Comparison of ENCODE assay signal across 8 cellular contexts in the genomic region with DNA sequence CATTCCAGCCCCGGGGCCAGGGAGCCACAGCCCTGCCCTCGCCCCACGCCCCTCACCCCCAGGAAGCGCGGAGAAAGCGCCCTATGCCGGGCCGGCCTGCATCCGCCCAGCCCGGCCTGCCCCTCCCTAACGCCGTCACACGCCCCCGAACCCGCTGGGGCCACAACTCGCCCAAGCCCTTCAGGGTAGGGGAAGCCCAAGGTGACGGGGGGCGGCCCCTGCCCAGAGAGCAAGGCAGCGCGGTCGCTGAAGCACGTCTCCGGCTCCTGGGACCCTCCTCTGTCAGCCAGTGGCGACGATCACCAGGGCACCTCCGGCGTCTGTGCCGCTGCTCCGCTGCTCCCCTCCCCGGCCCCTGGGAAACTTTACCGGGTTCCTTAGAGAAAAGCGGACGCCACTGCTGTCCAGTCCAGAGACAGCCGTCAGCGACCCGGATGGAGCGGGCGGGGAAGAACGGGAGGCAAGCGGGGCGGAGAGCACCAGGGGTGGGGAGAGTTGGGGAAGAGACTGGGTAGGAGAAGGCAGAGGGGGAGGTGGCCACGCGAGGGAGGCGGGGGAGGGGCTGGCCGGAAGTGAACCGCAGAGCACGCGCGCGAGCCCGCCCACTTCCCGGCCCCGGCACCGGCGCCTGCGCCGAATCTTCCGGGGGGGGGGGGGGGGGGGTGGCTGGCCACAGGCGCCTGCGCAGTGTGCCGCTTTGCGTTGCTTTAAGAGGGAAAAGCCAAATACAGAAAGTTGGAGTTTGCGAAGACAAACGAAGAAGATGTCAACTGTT. TPM values are rescaled to one million over a fixed set of nuclear protein-coding genes. Genes with fewer than 3 reads are reported as not detected.
DNase-seq lines count a peak whose midpoint lies in the region; ATAC-seq and TF ChIP-seq lines count a peak whose summit lies in the region.

A gene with protein sequence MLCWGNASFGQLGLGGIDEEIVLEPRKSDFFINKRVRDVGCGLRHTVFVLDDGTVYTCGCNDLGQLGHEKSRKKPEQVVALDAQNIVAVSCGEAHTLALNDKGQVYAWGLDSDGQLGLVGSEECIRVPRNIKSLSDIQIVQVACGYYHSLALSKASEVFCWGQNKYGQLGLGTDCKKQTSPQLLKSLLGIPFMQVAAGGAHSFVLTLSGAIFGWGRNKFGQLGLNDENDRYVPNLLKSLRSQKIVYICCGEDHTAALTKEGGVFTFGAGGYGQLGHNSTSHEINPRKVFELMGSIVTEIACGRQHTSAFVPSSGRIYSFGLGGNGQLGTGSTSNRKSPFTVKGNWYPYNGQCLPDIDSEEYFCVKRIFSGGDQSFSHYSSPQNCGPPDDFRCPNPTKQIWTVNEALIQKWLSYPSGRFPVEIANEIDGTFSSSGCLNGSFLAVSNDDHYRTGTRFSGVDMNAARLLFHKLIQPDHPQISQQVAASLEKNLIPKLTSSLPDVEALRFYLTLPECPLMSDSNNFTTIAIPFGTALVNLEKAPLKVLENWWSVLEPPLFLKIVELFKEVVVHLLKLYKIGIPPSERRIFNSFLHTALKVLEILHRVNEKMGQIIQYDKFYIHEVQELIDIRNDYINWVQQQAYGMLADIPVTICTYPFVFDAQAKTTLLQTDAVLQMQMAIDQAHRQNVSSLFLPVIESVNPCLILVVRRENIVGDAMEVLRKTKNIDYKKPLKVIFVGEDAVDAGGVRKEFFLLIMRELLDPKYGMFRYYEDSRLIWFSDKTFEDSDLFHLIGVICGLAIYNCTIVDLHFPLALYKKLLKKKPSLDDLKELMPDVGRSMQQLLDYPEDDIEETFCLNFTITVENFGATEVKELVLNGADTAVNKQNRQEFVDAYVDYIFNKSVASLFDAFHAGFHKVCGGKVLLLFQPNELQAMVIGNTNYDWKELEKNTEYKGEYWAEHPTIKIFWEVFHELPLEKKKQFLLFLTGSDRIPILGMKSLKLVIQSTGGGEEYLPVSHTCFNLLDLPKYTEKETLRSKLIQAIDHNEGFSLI (minus strand): TSS at position 509 of the 775 bp plus-strand sequence. CDS start 2,175 bp downstream, outside the sequence.

- H3K36me3 Mint-ChIP-seq in activated CD4-positive, alpha-beta T cell treated with anti-CD3 and anti-CD28 coated beads, Interleukin-2, amount 10 ng/mL, durations not matched to agents 7 days and 5 days (ENCODE audit: low read depth): peaks cover 17% of the 10 kb centered on the region

- ATAC-seq in GM19025 (IDR thresholded peaks at IDR 0.05; ENCODE audit: low read depth, unreplicated experiment) (peak; percentile 93), HG03280 (IDR thresholded peaks at IDR 0.05; ENCODE audit: unreplicated experiment) (peak; percentile 87), left colon (peak; percentile 94)

- POLR2A ChIA-PET in activated CD4-positive, alpha-beta T cell treated with anti-CD3 and anti-CD28 coated beads, Interleukin-2, amount 10 ng/mL, durations not matched to agents 7 days and 5 days (lab: Charles Lee): interaction anchor here (0.7 kb wide), 1 partner anchor 21 kb away, joined by 3 read pairs; no protein-coding TSS in a partner anchor

- H3K4me3 ChIP-seq in coronary artery: peak within 1 kb of the TSS; percentile 97

- DNase-seq in Ammon's horn (ENCODE audit: low spot score) (peak; percentile 96), NCI-H510A (lab: John Stamatoyannopoulos, UW) (peak; percentile 86), coronary artery (ENCODE audit: low spot score) (peak; percentile 96), left colon (peak; percentile 95 to 96)
- peak; percentile 89 for DNase-seq in activated CD4-positive, alpha-beta T cell treated with anti-CD3 and anti-CD28 coated beads, Interleukin-2, amount 10 ng/mL, durations not matched to agents 7 days and 5 days
- DNase-seq in stimulated activated CD4-positive, alpha-beta T cell treated with anti-CD3 and anti-CD28 coated beads, Interleukin-1b, Interleukin-23, amount 100 ng/mL, for 4 hours (ENCODE audit: low read depth in 2 of 2): peak; percentile 85 to 89

- H3K27ac ChIP-seq in coronary artery: peak within 1 kb of the TSS; percentile 99

- H3K27me3 Mint-ChIP-seq in activated CD4-positive, alpha-beta T cell treated with anti-CD3 and anti-CD28 coated beads, Interleukin-2, amount 10 ng/mL, durations not matched to agents 7 days and 5 days: peaks cover 2% of the 10 kb centered on the region

- H3K9me3 Mint-ChIP-seq in activated CD4-positive, alpha-beta T cell treated with anti-CD3 and anti-CD28 coated beads, Interleukin-2, amount 10 ng/mL, durations not matched to agents 7 days and 5 days: peaks cover 5% of the 10 kb centered on the region

- CTCF ChIA-PET in activated CD4-positive, alpha-beta T cell treated with anti-CD3 and anti-CD28 coated beads, Interleukin-2, amount 10 ng/mL, durations not matched to agents 7 days and 5 days (lab: Charles Lee): interaction anchor here (1.2 kb wide), 1 partner anchor 18 kb away, joined by 3 read pairs; no protein-coding TSS in a partner anchor

- H3K4me3 Mint-ChIP-seq in activated CD4-positive, alpha-beta T cell treated with anti-CD3 and anti-CD28 coated beads, Interleukin-2, amount 10 ng/mL, durations not matched to agents 7 days and 5 days: peak within 1 kb of the TSS; percentile 89

- H3K27ac Mint-ChIP-seq in activated CD4-positive, alpha-beta T cell treated with anti-CD3 and anti-CD28 coated beads, Interleukin-2, amount 10 ng/mL, durations not matched to agents 7 days and 5 days: peak within 1 kb of the TSS; percentile 89

- intact Hi-C loops in left colon (cut with DNase I, micrococcal nuclease): no loop called here

- peaks cover 36% of the 10 kb centered on the region for H3K4me1 Mint-ChIP-seq in activated CD4-positive, alpha-beta T cell treated with anti-CD3 and anti-CD28 coated beads, Interleukin-2, amount 10 ng/mL, durations not matched to agents 7 days and 5 days

- TF ChIP-seq CTCF in coronary artery (IDR thresholded peaks at IDR 0.05): no peak

RNA-seq across cellular contexts. Expression of the gene that starts here (rescaled TPM):
- 10 to 100 TPM; 53.8 to 58.3 TPM for total RNA-seq in activated CD4-positive, alpha-beta T cell treated with anti-CD3 and anti-CD28 coated beads, Interleukin-2, amount 10 ng/mL, durations not matched to agents 7 days and 5 days
- 10 to 100 TPM; 51.0 to 63.9 TPM for total RNA-seq in left colon

Comparison
In these comparisons a context has a peak if more than half of its experiments do, and no peak if none do; other contexts are left out.
1. Peak in every context shown above with its lines: DNase-seq, ATAC-seq, H3K4me3 ChIP-seq and H3K27ac ChIP-seq.